ENCODE assay signal across 8 cellular contexts in genomic region chr3:111667621-111668239, GRCh38. TPM values are rescaled to one million over a fixed set of nuclear protein-coding genes. Genes with fewer than 3 reads are reported as not detected.
A peak's percentile ranks its signal among the peaks of the same experiment; 100 is the strongest.
DNase-seq lines count a peak whose midpoint lies in the region; ATAC-seq, FAIRE-seq and TF ChIP-seq lines count a peak whose summit lies in the region.

No MANE protein-coding gene starts in this region.

- H3K9ac ChIP-seq in GM12878 (ENCODE audit: control insufficient read depth, insufficient read depth, low read length): no peak overlapping the region

- H3K4me3 ChIP-seq in GM12878: no peak overlapping the region
- no peak overlapping the region for H3K4me3 ChIP-seq in HAP-1
- H3K4me3 ChIP-seq in prostate gland: no peak overlapping the region

- no peak for TF ChIP-seq EP300 in GM12878 (IDR thresholded peaks at IDR 0.05; ENCODE audit: borderline replicate concordance in 1 of 2, control insufficient read depth in 1 of 2, low read depth in 2 of 2, low read length in 2 of 2)

- BruUV-seq in GM12878 (replicated peaks; lab: Mats Ljungman, UMichigan): no TSS peak

- H2AFZ ChIP-seq in GM12878 (ENCODE audit: control insufficient read depth, low read depth, low read length): no peak overlapping the region; the same call in 1 of the 2 replicates

- H3K36me3 ChIP-seq in GM12878 (ENCODE audit: control insufficient read depth in 2 of 2, insufficient read depth in 2 of 2, low read length in 1 of 2) (no peaks in the 10 kb centered on the region), HAP-1 (replicated peaks) (no peaks in the 10 kb centered on the region), prostate gland (no peaks in the 10 kb centered on the region)

- FAIRE-seq in GM12878 (lab: Jason Lieb, UNC): peak; percentile 95

- H3K27me3 Mint-ChIP-seq in natural killer cell treated with Interleukin-12 subunit alpha and Interleukin-12 subunit beta and Interleukin-15 and Interleukin-18, amount 100 ng/mL, for 72 hours: no peaks in the 10 kb centered on the region

- H3K27ac Mint-ChIP-seq in natural killer cell treated with Interleukin-12 subunit alpha and Interleukin-12 subunit beta and Interleukin-15 and Interleukin-18, amount 100 ng/mL, for 72 hours: peak overlapping the region; percentile 89 to 94

- peaks cover 3% of the 10 kb centered on the region for H3K9me3 Mint-ChIP-seq in natural killer cell treated with Interleukin-12 subunit alpha and Interleukin-12 subunit beta and Interleukin-15 and Interleukin-18, amount 100 ng/mL, for 72 hours

- DNase-seq in GM19238 (ENCODE audit: insufficient read length, low spot score): peak; percentile 40
- DNase-seq in T-helper 1 cell: peak; percentile 39 to 94 (median 66)
- DNase-seq in GM12878 (ENCODE audit: low read depth, low spot score): peak; percentile 69
- DNase-seq in natural killer cell treated with Interleukin-12 subunit alpha and Interleukin-12 subunit beta and Interleukin-15 and Interleukin-18, amount 100 ng/mL, for 72 hours (ENCODE audit: low spot score): peak; percentile 87
- no peak for DNase-seq in HAP-1 (ENCODE audit: low spot score in 2 of 2)
- DNase-seq in NCI-H82 (lab: John Stamatoyannopoulos, UW): no peak
- DNase-seq in prostate gland (ENCODE audit: low spot score): no peak

- CTCF ChIA-PET in GM12878 (lab: Yijun Ruan, JAX): interaction anchor here (0.6 to 7.7 kb wide), 19 partner anchors 8 to 377 kb away, joined by 3 to 91 read pairs (median 4); partner anchors contain the start of gene PHLDB2

- H3K27me3 ChIP-seq in GM12878 (replicated peaks in 1 of 2; ENCODE audit: control insufficient read depth in 2 of 2, insufficient read depth in 2 of 2, low read length in 1 of 2): no peaks in the 10 kb centered on the region
- H3K27me3 ChIP-seq in HAP-1 (ENCODE audit: low read depth): no peaks in the 10 kb centered on the region
- no peaks in the 10 kb centered on the region for H3K27me3 ChIP-seq in prostate gland (replicated peaks; ENCODE audit: insufficient read depth)

- peak overlapping the region; percentile 69 for H3K4me3 Mint-ChIP-seq in natural killer cell treated with Interleukin-12 subunit alpha and Interleukin-12 subunit beta and Interleukin-15 and Interleukin-18, amount 100 ng/mL, for 72 hours

- TF ChIP-seq RAD21 in GM12878 (IDR thresholded peaks at IDR 0.05; ENCODE audit: insufficient read depth, low read depth, low read length): no peak

- in situ Hi-C loops in GM12878 (cut with MboI) (loop anchor here (5.0 kb wide), 1 partner anchor 305 kb away; no protein-coding TSS in a partner anchor), HAP-1 (cut with MboI; ENCODE audit: low sequenced_read_pairs) (no loop called here)

- peaks cover 52 to 58% of the 10 kb centered on the region in 2 donors for H3K4me1 Mint-ChIP-seq in natural killer cell treated with Interleukin-12 subunit alpha and Interleukin-12 subunit beta and Interleukin-15 and Interleukin-18, amount 100 ng/mL, for 72 hours (ENCODE audit: low read depth in 2 of 2)

- H3K9me3 ChIP-seq in GM12878 (replicated peaks; ENCODE audit: control insufficient read depth, insufficient read depth, low read length) (no peaks in the 10 kb centered on the region), HAP-1 (no peaks in the 10 kb centered on the region), prostate gland (no peaks in the 10 kb centered on the region)

- WGBS in GM12878 (ENCODE audit: insufficient coverage, insufficient replicate concordance, low lambda C conversion rate, missing lambda C conversion rate): 60% methylated on average over 5 of the region's 5 CpGs
- 51% methylated on average over 5 of the region's 5 CpGs for WGBS in prostate gland

- H3K27ac ChIP-seq in GM12878 (ENCODE audit: control insufficient read depth, insufficient read depth) (no peak overlapping the region; the same call in 1 of the 2 replicates), prostate gland (no peak overlapping the region)

- intact Hi-C loops in GM12878 (cut with micrococcal nuclease; ENCODE audit: unreplicated experiment) (loop anchor here (5.0 kb wide), 2 partner anchors 35 to 195 kb away; no protein-coding TSS in a partner anchor), prostate gland (cut with DNase I) (loop anchor here (5.0 kb wide), 1 partner anchor 375 kb away; no protein-coding TSS in a partner anchor)

- TF ChIP-seq CTCF in GM12878 (IDR thresholded peaks at IDR 0.05 in 2 of 3, conservative IDR thresholded peaks at IDR 0.05 in 1 of 3; ENCODE audit: control insufficient read depth in 2 of 3, extremely low read depth in 1 of 3, insufficient read depth in 1 of 3, low read depth in 3 of 3, low read length in 3 of 3): no peak
- no peak for TF ChIP-seq CTCF in prostate gland (IDR thresholded peaks at IDR 0.05)

- peak; percentile 95 for ATAC-seq in HG03095 (IDR thresholded peaks at IDR 0.05; ENCODE audit: unreplicated experiment)
- ATAC-seq in GM12878: peak; percentile 98
- peak; percentile 94 to 96 for ATAC-seq in natural killer cell treated with Interleukin-12 subunit alpha and Interleukin-12 subunit beta and Interleukin-15 and Interleukin-18, amount 100 ng/mL, for 72 hours

- H3K79me2 ChIP-seq in GM12878 (ENCODE audit: control insufficient read depth, insufficient read depth, low read length): no peaks in the 10 kb centered on the region

- H3K36me3 Mint-ChIP-seq in natural killer cell treated with Interleukin-12 subunit alpha and Interleukin-12 subunit beta and Interleukin-15 and Interleukin-18, amount 100 ng/mL, for 72 hours: peaks cover 26% of the 10 kb centered on the region

- TF ChIP-seq POLR2A in GM12878 (IDR thresholded peaks at IDR 0.05; ENCODE audit: low read depth, low read length) (no peak), prostate gland (IDR thresholded peaks at IDR 0.05) (no peak)

- H3K4me1 ChIP-seq in GM12878 (ENCODE audit: control insufficient read depth, insufficient read depth, low read length): peaks cover 8% of the 10 kb centered on the region; the same call in 1 of the 2 replicates
- H3K4me1 ChIP-seq in HAP-1: no peaks in the 10 kb centered on the region
- no peaks in the 10 kb centered on the region for H3K4me1 ChIP-seq in prostate gland (replicated peaks)

- H3K4me2 ChIP-seq in GM12878 (ENCODE audit: control insufficient read depth, insufficient read depth): peak overlapping the region; percentile 61

- SMC1A ChIA-PET in GM12878 (lab: Charles Lee; ENCODE audit: uncharacterized antibody, unreplicated experiment): interaction anchor here (1.1 to 6.1 kb wide), 12 partner anchors 13 to 346 kb away, joined by 3 to 55 read pairs (median 6); no protein-coding TSS in a partner anchor

- POLR2A ChIA-PET in GM12878 (lab: Charles Lee): no interaction called here

- RAD21 ChIA-PET in GM12878 (lab: Charles Lee; ENCODE audit: unreplicated experiment): interaction anchor here (1.0 to 6.4 kb wide), 12 partner anchors 12 to 345 kb away, joined by 3 to 112 read pairs (median 8); no protein-coding TSS in a partner anchor

- H4K20me1 ChIP-seq in GM12878 (ENCODE audit: control insufficient read depth, insufficient read depth): no peaks in the 10 kb centered on the region

TF ChIP-seq in GM12878, 131 proteins besides CTCF, POLR2A, EP300 and RAD21 (continues in another document):
- TF ChIP-seq FOXM1 (IDR thresholded peaks at IDR 0.05; ENCODE audit: low read depth, low read length): no peak
- peak; percentile 59 for TF ChIP-seq ATF7 (IDR thresholded peaks at IDR 0.05; ENCODE audit: low read depth)
- no peak for TF ChIP-seq GATAD2B (conservative IDR thresholded peaks at IDR 0.05; ENCODE audit: low read depth)
- no peak for TF ChIP-seq BCLAF1 (IDR thresholded peaks at IDR 0.05)

RNA-seq across cellular contexts. Expression of gene PLCXD2, which starts 6.7 kb away (rescaled TPM):
- 1.5 and 1.6 TPM in 2 replicates for total RNA-seq in GM12878 (2013; cell fraction: nucleolus; rRNA removed)
- total RNA-seq in GM12878 (2014; rRNA removed) (1.3 and 1.4 TPM in 2 replicates), GM12878 (2014; rRNA removed; fragmentation: Illumina TruSeq; extraction: Trizol) (1.2 and 1.4 TPM in 2 replicates), GM12878 (2021) (1.1 and 1.8 TPM in 2 replicates), prostate gland (1 to 10 TPM; 1.0 to 3.1 TPM)
- 0.28 TPM for polyA plus RNA-seq in GM12878 (2011; ENCODE audit: low read depth)
- polyA plus RNA-seq in GM12878 (2011; rRNA removed) (2.7 and 3.0 TPM in 2 replicates), GM12878 (2014; fragmentation: Illumina TruSeq; extraction: Trizol) (0.87 and 1.00 TPM in 2 replicates), GM12878 (2014; fragmentation: Nextera tagmentation; extraction: Ambion mirVana) (under 1 TPM; 0.26 to 0.31 TPM), GM12878 (2014; rRNA removed) (0.58 TPM in 2 replicates), GM12878 (2016; fragmentation: Nextera tagmentation; extraction: Ambion mirVana) (under 1 TPM; 0.48 to 0.72 TPM)
- polyA plus RNA-seq in GM12878 (2011; cell fraction: cytosol; rRNA removed): 1.1 TPM in 2 replicates
- 5.4 and 5.9 TPM in 2 replicates for polyA plus RNA-seq in GM12878 (2011; cell fraction: nucleus; rRNA removed)
- polyA plus RNA-seq in GM12878 (2012): 0.24 and 0.31 TPM in 2 replicates
- 4.5 and 6.5 TPM in 2 replicates for polyA minus RNA-seq in GM12878 (2011; rRNA and poly(A)+ RNA removed)
- 1.1 and 1.5 TPM in 2 replicates for polyA minus RNA-seq in GM12878 (2011; cell fraction: cytosol; rRNA and poly(A)+ RNA removed)
- polyA minus RNA-seq in GM12878 (2011; cell fraction: nucleus; rRNA and poly(A)+ RNA removed): 4.7 and 11.0 TPM in 2 replicates
- total RNA-seq in natural killer cell treated with Interleukin-12 subunit alpha and Interleukin-12 subunit beta and Interleukin-15 and Interleukin-18, amount 100 ng/mL, for 72 hours: 10 to 100 TPM; 15.0 to 26.1 TPM

Comparison
In these comparisons a context has a peak if more than half of its experiments do, and no peak if none do; other contexts are left out.
1. DNase-seq: peak in GM19238 (single experiment), T-helper 1 cell (5 of 5), GM12878 (single experiment) and natural killer cell treated with Interleukin-12 subunit alpha and Interleukin-12 subunit beta and Interleukin-15 and Interleukin-18, amount 100 ng/mL, for 72 hours (single experiment); none in HAP-1 (0 of 2), NCI-H82 (single experiment) and prostate gland (single experiment).
2. Peak in every context shown above with its lines, with median percentiles within 50 percentile points of each other: ATAC-seq.